28 cellular contexts compared by ENCODE assay signal in the genomic region with DNA sequence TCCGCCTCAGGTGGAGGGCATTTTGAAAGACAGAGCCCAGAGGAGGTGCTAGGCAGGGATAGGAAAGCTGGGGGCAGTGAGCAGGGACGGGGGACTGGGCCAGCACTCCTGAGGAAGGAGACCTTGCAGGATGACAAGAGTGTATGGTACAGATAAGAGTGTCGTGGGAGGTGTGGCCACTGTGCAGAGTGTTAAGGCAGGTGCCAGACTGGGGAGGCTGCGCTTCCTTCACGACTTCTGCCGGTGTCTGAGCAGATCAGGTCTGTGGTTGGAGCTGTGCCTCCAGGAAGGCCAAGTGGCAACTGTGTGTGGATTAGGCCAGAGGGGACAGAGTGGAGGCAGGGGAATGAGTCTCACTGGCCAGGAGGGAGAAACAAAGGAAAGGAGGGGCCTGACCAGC.
"Had no signal": no experiment of that assay in that cellular context is flagged by ENCODE, and none has a peak within 500 bp of the region (broad histone marks: within the 10 kb centered on the region; RNA-seq: fewer than 3 reads in every experiment).

No MANE protein-coding gene starts in this region.

- FAIRE-seq: colon, frontal cortex, urothelium cell line had no signal

- H3K27ac ChIP-seq: left ventricle myocardium inferior, right atrium auricular region, testis, transverse colon had no signal

- H3K4me1 Mint-ChIP-seq: activated CD4-positive, alpha-beta T cell treated with anti-CD3 and anti-CD28 coated beads, Interleukin-2, amount 10 ng/mL, durations not matched to agents 24 days and 14 days; activated T-helper 17 cell treated with anti-CD3 and anti-CD28 coated beads, Interleukin-2, amount 50 U/mL, for 72 hours had no signal

- H3K27me3 Mint-ChIP-seq: activated CD4-positive, alpha-beta T cell treated with anti-CD3 and anti-CD28 coated beads, Interleukin-2, amount 10 ng/mL, durations not matched to agents 24 days and 14 days; activated CD8-positive, alpha-beta T cell treated with anti-CD3 and anti-CD28 coated beads for 36 hours; activated T-helper 17 cell treated with anti-CD3 and anti-CD28 coated beads, Interleukin-2, amount 50 U/mL, for 72 hours had no signal

- DNase-seq: activated CD4-positive, alpha-beta T cell treated with anti-CD3 and anti-CD28 coated beads, Interleukin-2, amount 10 ng/mL, durations not matched to agents 24 days and 14 days; activated CD4-positive, CD25-positive, alpha-beta regulatory T cell treated with anti-CD3 and anti-CD28 coated beads, Interleukin-2, amount 50 U/mL, for 72 hours; activated CD8-positive, alpha-beta T cell treated with anti-CD3 and anti-CD28 coated beads for 36 hours; activated gamma-delta T cell treated with Interleukin-2 at 50 U/mL for 16 hours; activated T-cell treated with anti-CD3 and anti-CD28 coated beads, Interleukin-2, amount 50 U/mL, for 4 hours; dermis blood vessel endothelial cell; effector CD4-positive, alpha-beta T cell; glutamatergic neuron; islet precursor cell; left ventricle myocardium inferior; mucosa of descending colon; stimulated activated CD4-positive, alpha-beta T cell treated with anti-CD3 and anti-CD28 coated beads, Interleukin-1b, Interleukin-23, amount 100 ng/mL, for 48 hours; stimulated activated CD4-positive, alpha-beta T cell treated with anti-CD3 and anti-CD28 coated beads, Interleukin-4, amount 100 ng/mL, for 4 hours; stimulated activated CD8-positive, alpha-beta memory T cell treated with anti-CD3 and anti-CD28 coated beads, Interleukin-4, amount 100 ng/mL, for 48 hours; stimulated activated naive CD4-positive, alpha-beta T cell; SW 1271; T1000; testis; transverse colon had no signal

- H3K9me3 ChIP-seq: mucosa of descending colon, right atrium auricular region, testis, transverse colon had no signal

- H3K36me3 ChIP-seq: left ventricle myocardium inferior, right atrium auricular region, transverse colon had no signal

- ATAC-seq: activated CD8-positive, alpha-beta T cell treated with anti-CD3 and anti-CD28 coated beads for 36 hours; activated naive CD4-positive, alpha-beta T cell treated with anti-CD3 and anti-CD28 coated beads, Interleukin-2, amount 50 U/mL, for 72 hours; activated T-cell treated with anti-CD3 and anti-CD28 coated beads, Interleukin-2, amount 50 U/mL, for 4 hours; activated T-helper 17 cell treated with anti-CD3 and anti-CD28 coated beads, Interleukin-2, amount 50 U/mL, for 72 hours; mucosa of descending colon had no signal

- H3K4me3 ChIP-seq: left ventricle myocardium inferior, lung, mucosa of descending colon, right atrium auricular region, smooth muscle cell, testis, transverse colon had no signal

- H3K36me3 Mint-ChIP-seq: activated naive CD4-positive, alpha-beta T cell treated with anti-CD3 and anti-CD28 coated beads, Interleukin-2, amount 50 U/mL, for 72 hours had no signal

- H3K4me2 ChIP-seq: smooth muscle cell had no signal

- H3K27me3 ChIP-seq: right atrium auricular region, testis, transverse colon had no signal

- H3K9me3 Mint-ChIP-seq: activated CD4-positive, alpha-beta T cell treated with anti-CD3 and anti-CD28 coated beads, Interleukin-2, amount 10 ng/mL, durations not matched to agents 24 days and 14 days; activated T-cell treated with anti-CD3 and anti-CD28 coated beads, Interleukin-2, amount 50 U/mL, for 4 hours; activated T-helper 17 cell treated with anti-CD3 and anti-CD28 coated beads, Interleukin-2, amount 50 U/mL, for 72 hours had no signal

- H3K4me3 Mint-ChIP-seq: activated CD4-positive, alpha-beta T cell treated with anti-CD3 and anti-CD28 coated beads, Interleukin-2, amount 10 ng/mL, durations not matched to agents 24 days and 14 days; activated CD8-positive, alpha-beta T cell treated with anti-CD3 and anti-CD28 coated beads for 36 hours; activated T-cell treated with anti-CD3 and anti-CD28 coated beads, Interleukin-2, amount 50 U/mL, for 4 hours; activated T-helper 17 cell treated with anti-CD3 and anti-CD28 coated beads, Interleukin-2, amount 50 U/mL, for 72 hours; T-helper 1 cell treated with Interleukin-12 subunit alpha and Interleukin-12 subunit beta and Interleukin-4 antibody, amounts not matched to agents 30 μg/mL and 1 μg/mL, for 36 hours had no signal

- H3K4me1 ChIP-seq: left ventricle myocardium inferior, right atrium auricular region, testis, transverse colon had no signal

- H3K27ac Mint-ChIP-seq: activated CD4-positive, alpha-beta T cell treated with anti-CD3 and anti-CD28 coated beads, Interleukin-2, amount 10 ng/mL, durations not matched to agents 24 days and 14 days; activated CD8-positive, alpha-beta T cell treated with anti-CD3 and anti-CD28 coated beads for 36 hours; activated T-helper 17 cell treated with anti-CD3 and anti-CD28 coated beads, Interleukin-2, amount 50 U/mL, for 72 hours; T-helper 1 cell treated with Interleukin-12 subunit alpha and Interleukin-12 subunit beta and Interleukin-4 antibody, amounts not matched to agents 30 μg/mL and 1 μg/mL, for 36 hours had no signal
